1 cellular context compared by ENCODE assay signal in genomic region chr17:13462673-13463124, GRCh38.
TF ChIP-seq lines count a peak whose summit lies in the region.

No MANE protein-coding gene starts in this region.

TF ChIP-seq in HepG2, 621 proteins besides CTCF, POLR2A, EP300 and RAD21 (continued from another document and continues in another):
- 0 out of 2 replicates have a peak, but pooled peaks have one; percentile 20 for TF ChIP-seq ZBTB25 (CRISPR knock-in tag; IDR thresholded peaks at IDR 0.05)
- no peak for TF ChIP-seq ATF7 (IDR thresholded peaks at IDR 0.05)
- TF ChIP-seq ATF7 (CRISPR knock-in tag; IDR thresholded peaks at IDR 0.05): peak; percentile 48; the same call in 1 of the 2 replicates
- no peak for TF ChIP-seq NCOR1 (IDR thresholded peaks at IDR 0.05; ENCODE audit: borderline replicate concordance, low read length)
- TF ChIP-seq NFIB (CRISPR knock-in tag; IDR thresholded peaks at IDR 0.05; ENCODE audit: borderline replicate concordance): no peak
- TF ChIP-seq KLF9 (CRISPR knock-in tag; IDR thresholded peaks at IDR 0.05; ENCODE audit: low read depth): no peak
- peak; percentile 59; the same call in 1 of the 2 replicates for TF ChIP-seq ZBED4 (CRISPR knock-in tag; IDR thresholded peaks at IDR 0.05; ENCODE audit: borderline replicate concordance)
- TF ChIP-seq NCOA1 (CRISPR knock-in tag; IDR thresholded peaks at IDR 0.05): 0 out of 2 replicates have a peak, but pooled peaks have one; percentile 51
- TF ChIP-seq PATZ1 (CRISPR knock-in tag; IDR thresholded peaks at IDR 0.05): peak; percentile 66
- TF ChIP-seq THAP7 (CRISPR knock-in tag; IDR thresholded peaks at IDR 0.05): no peak
- no peak for TF ChIP-seq PAF1 (CRISPR knock-in tag; IDR thresholded peaks at IDR 0.05)
- peak; percentile 79; the same call in 1 of the 2 replicates for TF ChIP-seq FOXJ3 (CRISPR knock-in tag; IDR thresholded peaks at IDR 0.05; ENCODE audit: borderline replicate concordance)
- no peak for TF ChIP-seq HOXA9 (CRISPR knock-in tag; IDR thresholded peaks at IDR 0.05; ENCODE audit: borderline replicate concordance)
- TF ChIP-seq MLXIP (CRISPR knock-in tag; IDR thresholded peaks at IDR 0.05; ENCODE audit: borderline replicate concordance): no peak
- TF ChIP-seq ARNT2 (CRISPR knock-in tag; IDR thresholded peaks at IDR 0.05; ENCODE audit: low read depth): no peak
- peak; percentile 74 for TF ChIP-seq POGZ (CRISPR knock-in tag; IDR thresholded peaks at IDR 0.05)
- TF ChIP-seq ZNF318 (CRISPR knock-in tag; IDR thresholded peaks at IDR 0.05): no peak
- no peak for TF ChIP-seq ZXDC (CRISPR knock-in tag; IDR thresholded peaks at IDR 0.05)
- no peak for TF ChIP-seq SKI (IDR thresholded peaks at IDR 0.05; ENCODE audit: partially characterized antibody)
- peak; percentile 50; the same call in 1 of the 2 replicates for TF ChIP-seq MIXL1 (CRISPR knock-in tag; IDR thresholded peaks at IDR 0.05)
- peak; percentile 69 for TF ChIP-seq PHF5A (CRISPR knock-in tag; IDR thresholded peaks at IDR 0.05; ENCODE audit: low read depth, unreplicated experiment)
- no peak for TF ChIP-seq ZFYVE20 (CRISPR knock-in tag; IDR thresholded peaks at IDR 0.05; ENCODE audit: borderline replicate concordance, low read depth)
- TF ChIP-seq KLF15 (CRISPR knock-in tag; IDR thresholded peaks at IDR 0.05; ENCODE audit: borderline replicate concordance): no peak
- TF ChIP-seq TAF15 (IDR thresholded peaks at IDR 0.05; ENCODE audit: low read depth, low read length, poor library complexity, severe bottlenecking): no peak
- peak; percentile 45; the same call in 1 of the 2 replicates for TF ChIP-seq MLX (CRISPR knock-in tag; IDR thresholded peaks at IDR 0.05)
- peak; percentile 84 for TF ChIP-seq FOXA3 (CRISPR knock-in tag; IDR thresholded peaks at IDR 0.05)
- TF ChIP-seq KLF6 (CRISPR knock-in tag; IDR thresholded peaks at IDR 0.05): no peak
- peak; percentile 91 for TF ChIP-seq SALL1 (CRISPR knock-in tag; IDR thresholded peaks at IDR 0.05)
- TF ChIP-seq U2AF2 (IDR thresholded peaks at IDR 0.05; ENCODE audit: low read depth, low read length): no peak
- TF ChIP-seq HMG20A (CRISPR knock-in tag; IDR thresholded peaks at IDR 0.05; ENCODE audit: borderline replicate concordance): peak; percentile 73
- TF ChIP-seq RFX1 (IDR thresholded peaks at IDR 0.05): no peak
- peak; percentile 84; the same call in 1 of the 2 replicates for TF ChIP-seq TBX2 (CRISPR knock-in tag; IDR thresholded peaks at IDR 0.05; ENCODE audit: borderline replicate concordance)
- no peak for TF ChIP-seq ZNF496 (CRISPR knock-in tag; IDR thresholded peaks at IDR 0.05; ENCODE audit: insufficient replicate concordance)
- peak; percentile 67 for TF ChIP-seq ZNF644 (CRISPR knock-in tag; IDR thresholded peaks at IDR 0.05; ENCODE audit: low read depth)
- TF ChIP-seq PPARG (CRISPR knock-in tag; conservative IDR thresholded peaks at IDR 0.05): peak; percentile 39; the same call in 1 of the 2 replicates
- no peak for TF ChIP-seq ZNF343 (CRISPR knock-in tag; IDR thresholded peaks at IDR 0.05)
